ENCODE assay signal across 8 cellular contexts in genomic region chr13:46552888-46553520, GRCh38. TPM values are rescaled to one million over a fixed set of nuclear protein-coding genes. Genes with fewer than 3 reads are reported as not detected.
DNase-seq lines count a peak whose midpoint lies in the region; ATAC-seq and TF ChIP-seq lines count a peak whose summit lies in the region.

LRCH1 (plus strand) TSS chr13:46553170; CDS start chr13:46553397, 227 bp downstream.

- POLR2A ChIA-PET in Panc1 (lab: Charles Lee), result interaction anchor here (0.6 kb wide), 1 partner anchor 232 kb away, joined by 7 read pairs; no protein-coding TSS in a partner anchor

- H3K4me3 ChIP-seq in Panc1 (ENCODE audit: low read depth in 2 of 2, low read length in 2 of 2) (peak within 1 kb of the TSS; percentile 80), epithelial cell of proximal tubule (ENCODE audit: low read depth, low read length) (peak within 1 kb of the TSS; percentile 97), mucosa of stomach (ENCODE audit: low read length) (peak within 1 kb of the TSS; percentile 65)

- CTCF ChIA-PET in Panc1 (lab: Charles Lee), result interaction anchor here (1.8 kb wide), 1 partner anchor 168 kb away, joined by 12 read pairs; no protein-coding TSS in a partner anchor

- H3K27ac ChIP-seq in Panc1 (ENCODE audit: low read length), result peak within 1 kb of the TSS; percentile 80

- H3K36me3 ChIP-seq in Panc1 (ENCODE audit: control insufficient read depth, insufficient read depth, low read length) (peaks cover 5% of the 10 kb centered on the region; the same call in 1 of the 2 replicates), mucosa of stomach (ENCODE audit: control insufficient read depth, insufficient read depth, low read length) (no peaks in the 10 kb centered on the region)

- no peaks in the 10 kb centered on the region for H3K9me3 ChIP-seq in Panc1 (ENCODE audit: control insufficient read depth, insufficient read depth, low read depth, low read length)
- no peaks in the 10 kb centered on the region for H3K9me3 ChIP-seq in mucosa of stomach (ENCODE audit: control insufficient read depth, low read length)

- ATAC-seq in GM21515 (IDR thresholded peaks at IDR 0.05; ENCODE audit: unreplicated experiment) (peak; percentile 64), Panc1 (peak; percentile 93)

- peak within 1 kb of the TSS; percentile 93 for H3K9ac ChIP-seq in mucosa of stomach (ENCODE audit: low read length)

- intact Hi-C loops in Panc1 (cut with micrococcal nuclease; ENCODE audit: unreplicated experiment), result no loop called here

- H3K4me1 ChIP-seq in Panc1 (ENCODE audit: control insufficient read depth, insufficient read depth, low read length) (peaks cover 11% of the 10 kb centered on the region), mucosa of stomach (ENCODE audit: control insufficient read depth, insufficient read depth, low read length) (peaks cover 13% of the 10 kb centered on the region)

- no TSS peak for BruUV-seq in Panc1 (replicated peaks; lab: Mats Ljungman, UMichigan)

- H3K27me3 ChIP-seq in Panc1 (ENCODE audit: control insufficient read depth, insufficient read depth, low read length) (no peaks in the 10 kb centered on the region), mucosa of stomach (ENCODE audit: control insufficient read depth, insufficient read depth, low read length) (no peaks in the 10 kb centered on the region)

- TF ChIP-seq CTCF in Panc1 (IDR thresholded peaks at IDR 0.05), result no peak
- no peak for TF ChIP-seq CTCF in epithelial cell of proximal tubule (conservative IDR thresholded peaks at IDR 0.05; ENCODE audit: low read depth, low read length)

- in situ Hi-C loops in KBM-7 (cut with MboI; ENCODE audit: low pct_unique_long_range_greater_than_20kb, low sequenced_read_pairs), result no loop called here
- in situ Hi-C loops in Panc1 (cut with HindIII; ENCODE audit: low pct_unique_long_range_greater_than_20kb, low sequenced_read_pairs), result no loop called here

- peak; percentile 80 for DNase-seq in COLO829 (ENCODE audit: low spot score)
- peak; percentile 82 for DNase-seq in KBM-7
- DNase-seq in Panc1 (ENCODE audit: low read depth, low spot score), result no peak
- peak; percentile 85 for DNase-seq in activated T-cell treated with anti-CD3 and anti-CD28 coated beads, Interleukin-2, amount 50 U/mL, for 1 hour
- DNase-seq in epithelial cell of proximal tubule (ENCODE audit: low read depth), result no peak
- DNase-seq in stimulated activated CD8-positive, alpha-beta memory T cell treated with anti-CD3 and anti-CD28 coated beads, Interleukin-4, amount 100 ng/mL, for 48 hours, result peak; percentile 89

RNA-seq across cellular contexts. Expression of gene LRCH1, which starts in this region (rescaled TPM):
- total RNA-seq in Panc1 (2021; ENCODE audit: unreplicated experiment) (7.9 TPM), epithelial cell of proximal tubule (11.9 and 17.0 TPM in 2 replicates)
- 5.8 TPM for polyA plus RNA-seq in Panc1 (2012; ENCODE audit: insufficient read length)

Comparison
In these comparisons a context has a peak if more than half of its experiments do, and no peak if none do; other contexts are left out.
1. DNase-seq: peak in COLO829 (single experiment), KBM-7 (single experiment), activated T-cell treated with anti-CD3 and anti-CD28 coated beads, Interleukin-2, amount 50 U/mL, for 1 hour (single experiment) and stimulated activated CD8-positive, alpha-beta memory T cell treated with anti-CD3 and anti-CD28 coated beads, Interleukin-4, amount 100 ng/mL, for 48 hours (single experiment); none in Panc1 (single experiment) and epithelial cell of proximal tubule (single experiment).
2. Peak in every context shown above with its lines, with median percentiles within 50 percentile points of each other: H3K4me3 ChIP-seq.